9 cellular contexts compared by ENCODE assay signal in the genomic region with DNA sequence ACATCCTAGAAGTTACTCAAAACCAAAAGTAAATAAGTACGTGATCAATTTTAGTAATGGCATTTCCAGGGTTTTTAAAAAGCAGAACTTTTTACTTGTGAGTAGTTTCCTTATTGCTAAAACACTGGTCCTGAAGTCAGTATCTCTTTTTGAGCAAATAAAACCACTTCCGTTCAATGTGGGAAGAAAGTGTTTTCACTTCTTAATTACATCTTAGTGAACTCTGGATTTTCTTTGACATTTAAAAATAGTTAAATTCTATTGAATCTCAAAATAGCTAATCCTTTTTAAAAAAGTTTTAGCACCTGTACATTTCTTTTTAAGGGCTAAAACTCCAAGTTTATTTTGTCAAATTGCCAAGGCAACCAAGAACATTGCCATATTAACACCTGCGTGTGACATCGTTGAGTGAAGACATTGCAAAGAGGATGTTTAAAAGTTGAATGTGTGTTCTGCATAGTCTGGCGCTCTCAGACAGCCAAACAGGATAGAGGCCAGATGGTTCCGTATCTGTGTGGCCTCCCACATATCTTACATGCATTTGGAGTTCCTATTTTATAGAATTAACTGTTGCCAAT. TPM values are rescaled to one million over a fixed set of nuclear protein-coding genes. Genes with fewer than 3 reads are reported as not detected.
DNase-seq lines count a peak whose midpoint lies in the region; ATAC-seq, FAIRE-seq and TF ChIP-seq lines count a peak whose summit lies in the region.
"Had no signal": no experiment of that assay in that cellular context is flagged by ENCODE, and none has a peak within 500 bp of the region (broad histone marks: within the 10 kb centered on the region; RNA-seq: fewer than 3 reads in every experiment).

No MANE protein-coding gene starts in this region.

- no peaks in the 10 kb centered on the region for H3K9me2 ChIP-seq in DOHH2 (replicated peaks; ENCODE audit: control insufficient read depth, low read length)

- H3K4me1 ChIP-seq in DOHH2 (ENCODE audit: control insufficient read depth, low read length) (peaks cover 46% of the 10 kb centered on the region), pancreas (peaks cover 0 to 9% (median 7%) of the 10 kb centered on the region in 3 donors)

- H3K27ac ChIP-seq in DOHH2 (ENCODE audit: low read depth, low read length) (peak overlapping the region; percentile 89), VCaP (peak overlapping the region; percentile 28; the same call in 1 of the 2 replicates), pancreas (no peak overlapping the region)

- H3K27me3 ChIP-seq in DOHH2 (ENCODE audit: control insufficient read depth, low read length) (no peaks in the 10 kb centered on the region), pancreas (no peaks in the 10 kb centered on the region)

- H4K20me1 ChIP-seq in DOHH2 (ENCODE audit: control insufficient read depth, insufficient read depth, low read depth, low read length), result peaks cover 21% of the 10 kb centered on the region; the same call in 1 of the 2 replicates

- peak; percentile 83 for ATAC-seq in GM19455 (IDR thresholded peaks at IDR 0.05; ENCODE audit: unreplicated experiment)
- peak; percentile 89 for ATAC-seq in HG03432 (IDR thresholded peaks at IDR 0.05; ENCODE audit: unreplicated experiment)
- peak; percentile 60 to 67 (median 64) for ATAC-seq in pancreas

- H3K36me3 ChIP-seq in DOHH2 (ENCODE audit: control insufficient read depth, low read length) (peaks cover 41% of the 10 kb centered on the region), pancreas (peaks cover 0 to 10% (median 0%) of the 10 kb centered on the region in 3 donors)

- no peak for DNase-seq in pancreas
- no peak for DNase-seq in HT-29 (ENCODE audit: low spot score)
- no peak for DNase-seq in NCI-H187 treated with DMSO at 0.1 percent for 48 hours (lab: John Stamatoyannopoulos, UW)
- DNase-seq in NCI-H82 (lab: John Stamatoyannopoulos, UW), result no peak

- intact Hi-C loops in pancreas (cut with DNase I), result no loop called here

- H3F3A ChIP-seq in DOHH2 (ENCODE audit: control insufficient read depth, insufficient read depth), result peaks cover 33% of the 10 kb centered on the region

- FAIRE-seq in pancreas (lab: Jason Lieb, UNC), result no peak

- WGBS in pancreas, 2 donors, result 15 to 28% methylated on average over 6 of the region's 6 CpGs

- H3K79me2 ChIP-seq in DOHH2 (ENCODE audit: control insufficient read depth, low read length), result no peaks in the 10 kb centered on the region

- H3K9me3 ChIP-seq in DOHH2 (ENCODE audit: control insufficient read depth, insufficient read depth, low read length) (no peaks in the 10 kb centered on the region), pancreas (no peaks in the 10 kb centered on the region)

- H3K4me3 ChIP-seq in DOHH2 (ENCODE audit: low read length) (peak overlapping the region; percentile 45), pancreas (no peak overlapping the region)

- TF ChIP-seq CTCF in DOHH2 (IDR thresholded peaks at IDR 0.05; ENCODE audit: low read depth, low read length, poor library complexity, severe bottlenecking) (no peak), VCaP (conservative IDR thresholded peaks at IDR 0.05) (no peak), pancreas (IDR thresholded peaks at IDR 0.05) (no peak)

- peak overlapping the region; percentile 63 for H3K4me2 ChIP-seq in DOHH2 (ENCODE audit: low read length)

RNA-seq across cellular contexts. Expression of a gene that starts 17.2 kb away (rescaled TPM):
- not detected for total RNA-seq in pancreas
- not detected for polyA plus RNA-seq in pancreas
- total RNA-seq in HT-29 (2014; rRNA removed; shearing (Covaris generic)), result not detected in 2 replicates
- total RNA-seq: myocyte had no signal

RNA-seq across cellular contexts. Expression of a gene that starts 50.5 kb away (rescaled TPM):
- total RNA-seq in pancreas, result 10 to 100 TPM in 1 of 6 donors, 1 to 10 TPM in 5; 3.2 to 10.4 (median 5.5) TPM
- 1 to 10 TPM; 4.6 to 5.1 TPM for polyA plus RNA-seq in pancreas
- 1.1 and 1.7 TPM in 2 replicates for total RNA-seq in HT-29 (2014; rRNA removed; shearing (Covaris generic))

RNA-seq across cellular contexts. Expression of a gene that starts 53.7 kb away (rescaled TPM):
- 10 to 100 TPM; 14.2 to 23.0 (median 21.0) TPM for total RNA-seq in pancreas
- polyA plus RNA-seq in pancreas, result 10 to 100 TPM in 1 of 2 donors, 1 to 10 TPM in 1; 6.3 to 12.6 TPM
- total RNA-seq in HT-29 (2014; rRNA removed; shearing (Covaris generic)), result 42.8 TPM in 2 replicates

Comparison
In these comparisons a context has a peak if more than half of its experiments do, and no peak if none do; other contexts are left out.
1. H3K27ac ChIP-seq: peak in DOHH2 (single experiment) and VCaP (single experiment); none in pancreas (0 of 4).
2. Peak in every context shown above with its lines, with median percentiles within 50 percentile points of each other: ATAC-seq.